Comparison of ENCODE assay signal across 11 cellular contexts in genomic region chr22:23993581-23994177, GRCh38. TPM values are rescaled to one million over a fixed set of nuclear protein-coding genes. Genes with fewer than 3 reads are reported as not detected.
"Had no signal": no experiment of that assay in that cellular context is flagged by ENCODE, and none has a peak within 500 bp of the region (broad histone marks: within the 10 kb centered on the region; RNA-seq: fewer than 3 reads in every experiment).

No MANE protein-coding gene starts in this region.

RNA-seq across cellular contexts. Expression of gene GSTT4, which starts 11.6 kb away (rescaled TPM):
- total RNA-seq: activated B cell treated with CpG ODN at 0.5 μM for 24 hours; activated CD8-positive, alpha-beta T cell treated with anti-CD3 and anti-CD28 coated beads, Interleukin-2, amount 10 ng/mL, durations not matched to agents 7 days and 5 days; activated T-helper 2 cell treated with anti-CD3 and anti-CD28 coated beads, Interferon-gamma antibody, Interleukin-2, Interleukin-4, amounts not matched to agents 10 μg/mL and 5 μg/mL and 100 μg/mL, durations not matched to agents 14 hours and 24 hours and 36 hours; fibroblast of lung; foreskin keratinocyte; hepatocyte; lower lobe of right lung; mesenteric fat pad; naive thymus-derived CD8-positive, alpha-beta T cell; sciatic nerve; smooth muscle cell had no signal
- polyA plus RNA-seq: fibroblast of lung; foreskin keratinocyte; hepatocyte; naive thymus-derived CD8-positive, alpha-beta T cell; smooth muscle cell had no signal

RNA-seq across cellular contexts. Expression of gene GSTT2, which starts 13.7 kb away (rescaled TPM):
- total RNA-seq: activated B cell treated with CpG ODN at 0.5 μM for 24 hours; activated CD8-positive, alpha-beta T cell treated with anti-CD3 and anti-CD28 coated beads, Interleukin-2, amount 10 ng/mL, durations not matched to agents 7 days and 5 days; activated T-helper 2 cell treated with anti-CD3 and anti-CD28 coated beads, Interferon-gamma antibody, Interleukin-2, Interleukin-4, amounts not matched to agents 10 μg/mL and 5 μg/mL and 100 μg/mL, durations not matched to agents 14 hours and 24 hours and 36 hours; hepatocyte; mesenteric fat pad; naive thymus-derived CD8-positive, alpha-beta T cell; sciatic nerve had no signal
- polyA plus RNA-seq: hepatocyte; naive thymus-derived CD8-positive, alpha-beta T cell had no signal

RNA-seq across cellular contexts. Expression of gene DDTL, which starts 27.0 kb away (rescaled TPM):
- total RNA-seq: activated CD8-positive, alpha-beta T cell treated with anti-CD3 and anti-CD28 coated beads, Interleukin-2, amount 10 ng/mL, durations not matched to agents 7 days and 5 days; hepatocyte; naive thymus-derived CD8-positive, alpha-beta T cell; smooth muscle cell had no signal
